In genomic region chr3:101819649-101820202, GRCh38 we compare ENCODE assay signal across 14 cellular contexts. TPM values are rescaled to one million over a fixed set of nuclear protein-coding genes. Genes with fewer than 3 reads are reported as not detected.
DNase-seq lines count a peak whose midpoint lies in the region; ATAC-seq, FAIRE-seq and TF ChIP-seq lines count a peak whose summit lies in the region.
"Had no signal": no experiment of that assay in that cellular context is flagged by ENCODE, and none has a peak within 500 bp of the region (broad histone marks: within the 10 kb centered on the region; RNA-seq: fewer than 3 reads in every experiment).

No MANE protein-coding gene starts in this region.

- ATAC-seq in GM19452 (IDR thresholded peaks at IDR 0.05; ENCODE audit: unreplicated experiment) = peak; percentile 52
- peak; percentile 57 for ATAC-seq in HG03442 (IDR thresholded peaks at IDR 0.05; ENCODE audit: unreplicated experiment)
- peak; percentile 75 for ATAC-seq in activated naive CD8-positive, alpha-beta T cell treated with anti-CD3 and anti-CD28 coated beads, Interleukin-2, amount 50 U/mL, for 24 hours
- no peak for ATAC-seq in HG03039 (IDR thresholded peaks at IDR 0.05; ENCODE audit: unreplicated experiment)
- ATAC-seq in GM21529 (IDR thresholded peaks at IDR 0.05; ENCODE audit: unreplicated experiment) = no peak
- ATAC-seq: GM23338 had no signal

- no peaks in the 10 kb centered on the region for H3K27me3 Mint-ChIP-seq in activated naive CD8-positive, alpha-beta T cell treated with anti-CD3 and anti-CD28 coated beads, Interleukin-2, amount 50 U/mL, for 24 hours

- H3K4me3 ChIP-seq in osteoblast (ENCODE audit: insufficient read depth, low read length) (no peak overlapping the region), neuronal stem cell (ENCODE audit: low read length in 2 of 2) (no peak overlapping the region)
- H3K4me3 ChIP-seq: colonic mucosa, GM23338 had no signal

- no peak overlapping the region for H3K23ac ChIP-seq in neuronal stem cell (ENCODE audit: low read depth, low read length, poor library complexity)

- no peak overlapping the region for H3K18ac ChIP-seq in neuronal stem cell (ENCODE audit: low read length)

- H3K27ac ChIP-seq in osteoblast (ENCODE audit: low read depth, low read length) (no peak overlapping the region), neuronal stem cell (replicated peaks; ENCODE audit: low read length) (no peak overlapping the region)
- H3K27ac ChIP-seq: colonic mucosa had no signal

- H3K4ac ChIP-seq in neuronal stem cell (ENCODE audit: low read length) = no peak overlapping the region

- no peaks in the 10 kb centered on the region for H3K79me1 ChIP-seq in neuronal stem cell (ENCODE audit: low read depth, low read length)

- TF ChIP-seq CTCF in osteoblast (IDR thresholded peaks at IDR 0.05; ENCODE audit: extremely low read depth, low read depth, low read length) = no peak

- no peak for TF ChIP-seq POLR2A in GM12891 (IDR thresholded peaks at IDR 0.05; ENCODE audit: low read depth, low read length)

- no peak overlapping the region for H2BK12ac ChIP-seq in neuronal stem cell (ENCODE audit: low read length)

- no peaks in the 10 kb centered on the region for H3K27me3 ChIP-seq in osteoblast (ENCODE audit: insufficient read depth, low read length)
- no peaks in the 10 kb centered on the region for H3K27me3 ChIP-seq in neuronal stem cell (ENCODE audit: control insufficient read depth in 3 of 3, insufficient read depth in 3 of 3, low read depth in 1 of 3, low read length in 3 of 3)
- H3K27me3 ChIP-seq: colonic mucosa had no signal

- H3K14ac ChIP-seq in neuronal stem cell (ENCODE audit: low read length) = no peak overlapping the region

- H3K4me1 ChIP-seq in osteoblast (ENCODE audit: insufficient read depth, low read length) = peaks cover 9% of the 10 kb centered on the region
- H3K4me1 ChIP-seq in neuronal stem cell (ENCODE audit: control insufficient read depth in 2 of 2, insufficient read depth in 1 of 2, low read depth in 1 of 2, low read length in 2 of 2) = no peaks in the 10 kb centered on the region

- H4K91ac ChIP-seq in neuronal stem cell (ENCODE audit: low read depth, low read length, poor library complexity) = no peak overlapping the region

- H3K4me1 Mint-ChIP-seq in activated naive CD8-positive, alpha-beta T cell treated with anti-CD3 and anti-CD28 coated beads, Interleukin-2, amount 50 U/mL, for 24 hours = peaks cover 60% of the 10 kb centered on the region
- H3K4me1 Mint-ChIP-seq: GM23338 had no signal

- H3K9ac ChIP-seq in neuronal stem cell (ENCODE audit: low read depth, low read length, poor library complexity) = no peak overlapping the region

- peak overlapping the region; percentile 12 for H3K27ac Mint-ChIP-seq in activated naive CD8-positive, alpha-beta T cell treated with anti-CD3 and anti-CD28 coated beads, Interleukin-2, amount 50 U/mL, for 24 hours
- H3K27ac Mint-ChIP-seq: GM23338; T-helper 1 cell treated with Interleukin-12 subunit alpha and Interleukin-12 subunit beta and Interleukin-4 antibody, amounts not matched to agents 30 μg/mL and 1 μg/mL, for 36 hours had no signal

- H3K4me2 ChIP-seq in osteoblast (ENCODE audit: insufficient read depth, low read length) = no peak overlapping the region
- H3K4me2 ChIP-seq in neuronal stem cell (ENCODE audit: insufficient read depth, low read length, poor library complexity, severe bottlenecking) = no peak overlapping the region
- H3K4me2 ChIP-seq: GM23338 had no signal

- FAIRE-seq in GM12891 (lab: Jason Lieb, UNC) = peak; percentile 35

- no peaks in the 10 kb centered on the region for H3K9me3 ChIP-seq in osteoblast (ENCODE audit: low read depth, low read length)
- no peaks in the 10 kb centered on the region for H3K9me3 ChIP-seq in neuronal stem cell (replicated peaks in 1 of 2; ENCODE audit: control insufficient read depth in 2 of 2, insufficient read depth in 1 of 2, low read depth in 1 of 2, low read length in 2 of 2)
- H3K9me3 ChIP-seq: colonic mucosa had no signal

- no peak overlapping the region for H2BK5ac ChIP-seq in neuronal stem cell (ENCODE audit: low read length)

- no peaks in the 10 kb centered on the region for H4K20me1 ChIP-seq in osteoblast (ENCODE audit: insufficient read depth, low read length)

- no peak overlapping the region for H4K8ac ChIP-seq in neuronal stem cell (ENCODE audit: low read depth, low read length)

- no peak overlapping the region for H2AFZ ChIP-seq in osteoblast (ENCODE audit: low read length)
- H2AFZ ChIP-seq in neuronal stem cell (ENCODE audit: low read length) = no peak overlapping the region
- H2AFZ ChIP-seq: GM23338 had no signal

- H2BK120ac ChIP-seq in neuronal stem cell (ENCODE audit: low read depth, low read length) = no peak overlapping the region

- H3K36me3 Mint-ChIP-seq in activated naive CD8-positive, alpha-beta T cell treated with anti-CD3 and anti-CD28 coated beads, Interleukin-2, amount 50 U/mL, for 24 hours (ENCODE audit: low read depth) = peaks cover 43% of the 10 kb centered on the region

- H3K36me3 ChIP-seq in osteoblast (ENCODE audit: insufficient read depth, low read length) = peaks cover 17% of the 10 kb centered on the region
- peaks cover 6 to 18% of the 10 kb centered on the region in 2 donors for H3K36me3 ChIP-seq in neuronal stem cell (replicated peaks in 1 of 2; ENCODE audit: control insufficient read depth in 2 of 2, insufficient read depth in 2 of 2, low read length in 2 of 2)
- H3K36me3 ChIP-seq: colonic mucosa had no signal

- H3K79me2 ChIP-seq in osteoblast (ENCODE audit: insufficient read depth, low read length) = no peaks in the 10 kb centered on the region

- DNase-seq in GM12891 (ENCODE audit: insufficient read length, low spot score) (no peak), osteoblast (ENCODE audit: insufficient read length, low spot score, missing footprints) (no peak), neuronal stem cell (ENCODE audit: low spot score) (no peak)
- DNase-seq in activated naive CD8-positive, alpha-beta T cell treated with anti-CD3 and anti-CD28 coated beads, Interleukin-2, amount 50 U/mL, for 24 hours = no peak
- DNase-seq: colonic mucosa, mesenchymal stem cell, NCI-H2227 treated with DMSO at 0.1 percent for 48 hours, posterior cingulate gyrus had no signal

- no peak overlapping the region for H3K4me3 Mint-ChIP-seq in activated naive CD8-positive, alpha-beta T cell treated with anti-CD3 and anti-CD28 coated beads, Interleukin-2, amount 50 U/mL, for 24 hours
- H3K4me3 Mint-ChIP-seq: GM23338; T-helper 1 cell treated with Interleukin-12 subunit alpha and Interleukin-12 subunit beta and Interleukin-4 antibody, amounts not matched to agents 30 μg/mL and 1 μg/mL, for 36 hours had no signal

- no peak overlapping the region for H2AK5ac ChIP-seq in neuronal stem cell (ENCODE audit: low read depth, low read length)

- no peak overlapping the region for H2BK15ac ChIP-seq in neuronal stem cell (ENCODE audit: low read length)

- no peaks in the 10 kb centered on the region for H3K9me3 Mint-ChIP-seq in activated naive CD8-positive, alpha-beta T cell treated with anti-CD3 and anti-CD28 coated beads, Interleukin-2, amount 50 U/mL, for 24 hours
- H3K9me3 Mint-ChIP-seq: GM23338; T-helper 1 cell treated with Interleukin-12 subunit alpha and Interleukin-12 subunit beta and Interleukin-4 antibody, amounts not matched to agents 30 μg/mL and 1 μg/mL, for 36 hours had no signal

- WGBS in neuronal stem cell (ENCODE audit: extremely low coverage in 2 of 2, insufficient read length in 2 of 2, insufficient replicate concordance in 1 of 2), 2 donors = no CpG with 5 or more reads among the region's 2 CpGs

TF ChIP-seq in GM12891, 5 proteins besides CTCF, POLR2A, EP300 and RAD21:
- TF ChIP-seq POLR2AphosphoS5 (IDR thresholded peaks at IDR 0.05; ENCODE audit: low read depth, low read length) (no peak), POU2F2 (IDR thresholded peaks at IDR 0.05; ENCODE audit: low read depth, low read length) (no peak), PAX5 (IDR thresholded peaks at IDR 0.05; ENCODE audit: insufficient read depth, low read length, severe bottlenecking) (no peak), TAF1 (IDR thresholded peaks at IDR 0.05; ENCODE audit: low read depth, low read length) (no peak), SPI1 (IDR thresholded peaks at IDR 0.05; ENCODE audit: low read depth, low read length) (no peak)

RNA-seq across cellular contexts. Expression of gene NFKBIZ, which starts 29.6 kb away (rescaled TPM):
- polyA plus RNA-seq in GM12891 (2012; ENCODE audit: low read depth, missing spikeins) = 30.5 TPM
- total RNA-seq in osteoblast = 51.9 and 55.0 TPM in 2 replicates
- 5.5 TPM for polyA plus RNA-seq in neuronal stem cell (2013, experiment 1 of 2)
- polyA plus RNA-seq in neuronal stem cell (2013, experiment 2 of 2) = 6.6 TPM

RNA-seq across cellular contexts. Expression of gene NXPE3, which starts 40.7 kb away (rescaled TPM):
- polyA plus RNA-seq in GM12891 (2012; ENCODE audit: low read depth, missing spikeins) = 2.8 TPM
- total RNA-seq in osteoblast = 8.3 and 11.2 TPM in 2 replicates
- 11.2 TPM for polyA plus RNA-seq in neuronal stem cell (2013, experiment 1 of 2)
- polyA plus RNA-seq in neuronal stem cell (2013, experiment 2 of 2) = 11.8 TPM

Comparison
In these comparisons a context has a peak if more than half of its experiments do, and no peak if none do; other contexts are left out.
1. ATAC-seq: peak in GM19452 (single experiment), HG03442 (single experiment) and activated naive CD8-positive, alpha-beta T cell treated with anti-CD3 and anti-CD28 coated beads, Interleukin-2, amount 50 U/mL, for 24 hours (single experiment); none in HG03039 (single experiment) and GM21529 (single experiment).